Comparison of ENCODE assay signal across 8 cellular contexts in genomic region chr11:57324886-57325734, GRCh38. TPM values are rescaled to one million over a fixed set of nuclear protein-coding genes. Genes with fewer than 3 reads are reported as not detected.
DNase-seq lines count a peak whose midpoint lies in the region; ATAC-seq, FAIRE-seq and TF ChIP-seq lines count a peak whose summit lies in the region.

Gene TNKS1BP1, minus strand, starts transcription at chr11:57324952. Its CDS starts 3,067 bp downstream, at chr11:57321885.

- WGBS in adrenal gland, 4 donors: 1% methylated on average over 25 to 61 of the region's 61 CpGs
- WGBS in trophoblast cell (ENCODE audit: extremely low coverage, insufficient coverage, insufficient read length): no CpG with 5 or more reads among the region's 61 CpGs
- WGBS in tibial nerve, 2 donors: 1 to 2% methylated on average over 23 to 52 of the region's 61 CpGs

- peaks cover 23% of the 10 kb centered on the region for H3K79me2 ChIP-seq in trophoblast cell (ENCODE audit: control insufficient read depth, insufficient read depth, low read length, poor library complexity)

- H2BK12ac ChIP-seq in trophoblast cell (ENCODE audit: low read length): peak within 1 kb of the TSS; percentile 41

- H3K36me3 ChIP-seq in adrenal gland (replicated peaks in 1 of 2): peaks cover 0 to 44% of the 10 kb centered on the region in 2 donors
- H3K36me3 ChIP-seq in trophoblast cell (ENCODE audit: control insufficient read depth in 1 of 2, insufficient read depth in 2 of 2, low read length in 2 of 2): peaks cover 34 to 45% of the 10 kb centered on the region in 2 experiments
- peaks cover 0 to 50% (median 19%) of the 10 kb centered on the region in 3 donors for H3K36me3 ChIP-seq in tibial nerve

- H2BK120ac ChIP-seq in trophoblast cell (ENCODE audit: insufficient read depth, low read length, poor library complexity): peak within 1 kb of the TSS; percentile 97

- H3K27me3 ChIP-seq in adrenal gland (no peaks in the 10 kb centered on the region), trophoblast cell (ENCODE audit: insufficient read depth, low read length) (no peaks in the 10 kb centered on the region), tibial nerve (no peaks in the 10 kb centered on the region)

- TF ChIP-seq CTCF in adrenal gland (IDR thresholded peaks at IDR 0.05) (peak in 3 of 6 experiments; percentile 14 to 37 (median 22)), tibial nerve (IDR thresholded peaks at IDR 0.05) (peak in 1 of 5 experiments; percentile 34)

- peak within 1 kb of the TSS; percentile 81 for H3K18ac ChIP-seq in trophoblast cell (ENCODE audit: low read length)

- H3K4me1 ChIP-seq in adrenal gland (replicated peaks in 1 of 2): peaks cover 39 to 51% of the 10 kb centered on the region in 2 donors
- peaks cover 24 to 35% of the 10 kb centered on the region in 2 experiments for H3K4me1 ChIP-seq in trophoblast cell (ENCODE audit: control insufficient read depth in 1 of 2, insufficient read depth in 2 of 2, low read length in 2 of 2)
- H3K4me1 ChIP-seq in tibial nerve: peaks cover 0 to 56% (median 30%) of the 10 kb centered on the region in 4 donors

- peak within 1 kb of the TSS; percentile 76 for H3K4ac ChIP-seq in trophoblast cell (ENCODE audit: low read depth, low read length)

- H3K9me3 ChIP-seq in adrenal gland (replicated peaks in 1 of 3) (no peaks in the 10 kb centered on the region), trophoblast cell (ENCODE audit: insufficient read depth, low read depth, low read length) (no peaks in the 10 kb centered on the region), tibial nerve (no peaks in the 10 kb centered on the region)

- peak; percentile 98 for FAIRE-seq in GM12892 (lab: Jason Lieb, UNC)

- peak within 1 kb of the TSS; percentile 89 for H2BK5ac ChIP-seq in trophoblast cell (ENCODE audit: low read depth, low read length, poor library complexity)

- peak within 1 kb of the TSS; percentile 47 for H4K12ac ChIP-seq in trophoblast cell (ENCODE audit: low read depth, low read length)

- peak within 1 kb of the TSS; percentile 83 for H4K8ac ChIP-seq in trophoblast cell (ENCODE audit: low read depth, low read length)

- TF ChIP-seq EP300 in tibial nerve (IDR thresholded peaks at IDR 0.05): peak; percentile 38 to 88

- intact Hi-C loops in adrenal gland (cut with DNase I) (no loop called here), cardiac septum (cut with DNase I) (loop anchor here (5.0 kb wide), 2 partner anchors 48 to 123 kb away; no protein-coding TSS in a partner anchor)

- peak within 1 kb of the TSS; percentile 93 for H3K9ac ChIP-seq in trophoblast cell (ENCODE audit: low read length)

- H3K27ac ChIP-seq in adrenal gland: peak within 1 kb of the TSS; percentile 82 to 100 (median 98)
- H3K27ac ChIP-seq in trophoblast cell (ENCODE audit: low read depth, low read length): peak within 1 kb of the TSS; percentile 92
- H3K27ac ChIP-seq in tibial nerve: peak within 1 kb of the TSS; percentile 93 to 98 (median 96)

- H2AK5ac ChIP-seq in trophoblast cell (ENCODE audit: low read length): peak within 1 kb of the TSS; percentile 27

- H3K4me3 ChIP-seq in adrenal gland: peak within 1 kb of the TSS; percentile 20 to 92 (median 64)
- peak within 1 kb of the TSS; percentile 89 for H3K4me3 ChIP-seq in trophoblast cell (ENCODE audit: low read depth, low read length)
- H3K4me3 ChIP-seq in tibial nerve: peak within 1 kb of the TSS; percentile 69 to 91 (median 76)

- H2AFZ ChIP-seq in trophoblast cell (ENCODE audit: insufficient read depth, low read length, poor library complexity): peak within 1 kb of the TSS; percentile 42

- DNase-seq in GM12892 (ENCODE audit: insufficient read length) (peak; percentile 90), NCI-H1436 (lab: John Stamatoyannopoulos, UW) (peak; percentile 89), T-helper 1 cell (peak; percentile 77 to 92 (median 83)), adrenal gland (peak; percentile 96 to 99 (median 99)), cardiac septum (ENCODE audit: low spot score) (peak; percentile 98), trophoblast cell (peak; percentile 91 to 95), tibial nerve (ENCODE audit: low spot score in 2 of 2) (peak; percentile 96 to 97)

- peak within 1 kb of the TSS; percentile 81 for H3K14ac ChIP-seq in trophoblast cell (ENCODE audit: low read length)

- peak; percentile 91 for ATAC-seq in HG02798 (IDR thresholded peaks at IDR 0.05; ENCODE audit: poor library complexity, unreplicated experiment)

- peak within 1 kb of the TSS; percentile 82 for H4K91ac ChIP-seq in trophoblast cell (ENCODE audit: low read depth, low read length)

- peaks cover 28% of the 10 kb centered on the region for H3K79me1 ChIP-seq in trophoblast cell (ENCODE audit: low read length)

- peak; percentile 90 for TF ChIP-seq POLR2A in GM12892 (IDR thresholded peaks at IDR 0.05; ENCODE audit: low read depth, low read length)
- TF ChIP-seq POLR2A in adrenal gland (IDR thresholded peaks at IDR 0.05): peak; percentile 26 to 91
- TF ChIP-seq POLR2A in tibial nerve (IDR thresholded peaks at IDR 0.05): peak; percentile 36 to 85

- peak within 1 kb of the TSS; percentile 38 for H3K23ac ChIP-seq in trophoblast cell (ENCODE audit: low read length)

- H3K4me2 ChIP-seq in trophoblast cell (ENCODE audit: low read length): peak within 1 kb of the TSS; percentile 90

RNA-seq across cellular contexts. Expression of gene TNKS1BP1, which starts in this region (rescaled TPM):
- 5.8 TPM for polyA plus RNA-seq in GM12892 (2012; ENCODE audit: missing spikeins)
- total RNA-seq in adrenal gland: 100 to 1,000 TPM in 7 of 8 donors, 10 to 100 TPM in 1; 98.2 to 203 (median 140) TPM
- 100 to 1,000 TPM; 113 to 338 (median 209) TPM for polyA plus RNA-seq in adrenal gland
- total RNA-seq in cardiac septum: 36.2 TPM
- polyA plus RNA-seq in trophoblast cell (2013): 264 and 289 TPM in 2 replicates
- total RNA-seq in tibial nerve: 100 to 1,000 TPM; 147 to 238 (median 204) TPM

Comparison
In these comparisons a context has a peak if more than half of its experiments do, and no peak if none do; other contexts are left out.
1. Peak in every context shown above with its lines: DNase-seq, ATAC-seq, H3K4me3 ChIP-seq and H3K27ac ChIP-seq.